18 cellular contexts compared by ENCODE assay signal in genomic region chr18:22550861-22551260, GRCh38.
DNase-seq lines count a peak whose midpoint lies in the region; ATAC-seq, FAIRE-seq and TF ChIP-seq lines count a peak whose summit lies in the region.
"Had no signal": no experiment of that assay in that cellular context is flagged by ENCODE, and none has a peak within 500 bp of the region (broad histone marks: within the 10 kb centered on the region; RNA-seq: fewer than 3 reads in every experiment).

No MANE protein-coding gene starts in this region.

- intact Hi-C loops in pancreas (cut with DNase I): loop anchor here in 1 of 3 donors (10.0 kb wide), 1 partner anchor 46 kb away; no protein-coding TSS in a partner anchor

- no peaks in the 10 kb centered on the region for H3K27me3 ChIP-seq in AG04450 (ENCODE audit: control insufficient read depth, insufficient read depth, low read length)
- H3K27me3 ChIP-seq in RWPE2 (ENCODE audit: insufficient read depth, poor library complexity, severe bottlenecking): no peaks in the 10 kb centered on the region
- H3K27me3 ChIP-seq in bronchial epithelial cell (ENCODE audit: control insufficient read depth, insufficient read depth, low read length): peaks cover 4% of the 10 kb centered on the region
- no peaks in the 10 kb centered on the region for H3K27me3 ChIP-seq in pancreas
- H3K27me3 ChIP-seq: Peyer's patch had no signal

- H3K9me3 ChIP-seq in AG04450 (ENCODE audit: control insufficient read depth, insufficient read depth, low read length): no peaks in the 10 kb centered on the region
- no peaks in the 10 kb centered on the region for H3K9me3 ChIP-seq in RWPE2 (ENCODE audit: severe bottlenecking)
- no peaks in the 10 kb centered on the region for H3K9me3 ChIP-seq in pancreas
- H3K9me3 ChIP-seq: Peyer's patch had no signal

- WGBS in pancreas, 2 donors: 95 to 96% methylated on average over 1 of the region's 1 CpG

- POLR2A ChIA-PET in AG04450 (lab: Yijun Ruan, JAX): no interaction called here

- TF ChIP-seq CTCF in AG04450 (IDR thresholded peaks at IDR 0.05; ENCODE audit: low read depth, low read length) (no peak), RWPE2 (IDR thresholded peaks at IDR 0.05; ENCODE audit: poor library complexity, severe bottlenecking) (no peak), bronchial epithelial cell (IDR thresholded peaks at IDR 0.05; ENCODE audit: insufficient read depth, low read length, severe bottlenecking) (no peak), pancreas (IDR thresholded peaks at IDR 0.05) (no peak), GM13976 (IDR thresholded peaks at IDR 0.05; ENCODE audit: borderline replicate concordance, control extremely low read depth, extremely low read depth, insufficient read depth, missing control alignments) (no peak)

- peaks cover 26% of the 10 kb centered on the region for H3K4me1 ChIP-seq in RWPE2 (ENCODE audit: insufficient read depth, poor library complexity, severe bottlenecking)
- peaks cover 0 to 17% (median 15%) of the 10 kb centered on the region in 3 donors for H3K4me1 ChIP-seq in pancreas
- H3K4me1 ChIP-seq: Peyer's patch had no signal

- FAIRE-seq in bronchial epithelial cell (lab: Jason Lieb, UNC) (no peak), pancreas (lab: Jason Lieb, UNC) (no peak)
- FAIRE-seq: G401.6, GM12892 had no signal

- DNase-seq in AG04450 (ENCODE audit: low read depth, low spot score) (no peak), RWPE2 (ENCODE audit: low spot score) (no peak), bronchial epithelial cell (ENCODE audit: low read depth) (peak; percentile 29), pancreas (no peak), NCI-H1417 treated with DMSO at 0.1 percent for 48 hours (lab: John Stamatoyannopoulos, UW) (no peak), GM13976 (ENCODE audit: low spot score) (no peak)
- DNase-seq: CD4-positive, alpha-beta T cell; DMS79 treated with DMSO at 0.1 percent for 48 hours; NCI-H1105 treated with DMSO at 0.1 percent for 48 hours; NCI-H1930; NCI-H2171 treated with DMSO at 0.1 percent for 48 hours; NCI-H82; Peyer's patch; SHP77 had no signal

- H3K27ac ChIP-seq in AG04450 (ENCODE audit: low read depth, low read length) (peak overlapping the region; percentile 33), RWPE2 (ENCODE audit: poor library complexity, severe bottlenecking) (peak overlapping the region; percentile 99), pancreas (peak overlapping the region in 3 of 4 donors; percentile 23 to 77 (median 56))
- H3K27ac ChIP-seq: Peyer's patch had no signal

- no peaks in the 10 kb centered on the region for H3K36me3 ChIP-seq in RWPE2 (ENCODE audit: low read depth)
- H3K36me3 ChIP-seq in bronchial epithelial cell (ENCODE audit: control insufficient read depth, insufficient read depth, low read length): no peaks in the 10 kb centered on the region
- no peaks in the 10 kb centered on the region for H3K36me3 ChIP-seq in pancreas
- H3K36me3 ChIP-seq: Peyer's patch had no signal

- in situ Hi-C loops in GM13976 (cut with MboI; ENCODE audit: low sequenced_read_pairs, unreplicated experiment): loop anchor here (25.0 kb wide), 1 partner anchor 639 kb away; no protein-coding TSS in a partner anchor

- H3K4me3 ChIP-seq in AG04450 (ENCODE audit: low read depth, low read length) (no peak overlapping the region), RWPE2 (ENCODE audit: severe bottlenecking) (no peak overlapping the region), bronchial epithelial cell (ENCODE audit: low read depth, low read length) (no peak overlapping the region), pancreas (no peak overlapping the region)
- H3K4me3 ChIP-seq: GM23338, Peyer's patch had no signal

- CTCF ChIA-PET in AG04450 (lab: Charles Lee): no interaction called here

- ATAC-seq in RWPE2 (ENCODE audit: low read depth) (no peak), pancreas (no peak), HG03175 (IDR thresholded peaks at IDR 0.05; ENCODE audit: unreplicated experiment) (no peak)
- ATAC-seq: GM23338 had no signal

Comparison
In these comparisons a context has a peak if more than half of its experiments do, and no peak if none do; other contexts are left out.
1. H3K27ac ChIP-seq: peak in every context shown above with its lines; median percentile 99 in RWPE2; 56 in pancreas; 33 in AG04450.